In genomic region chr5:101473483-101473882, GRCh38 we compare ENCODE assay signal across 15 cellular contexts.
DNase-seq lines count a peak whose midpoint lies in the region; ATAC-seq, FAIRE-seq and TF ChIP-seq lines count a peak whose summit lies in the region.
"Had no signal": no experiment of that assay in that cellular context is flagged by ENCODE, and none has a peak within 500 bp of the region (broad histone marks: within the 10 kb centered on the region; RNA-seq: fewer than 3 reads in every experiment).

No MANE protein-coding gene starts in this region.

- H3K4me1 ChIP-seq in breast epithelium, result no peaks in the 10 kb centered on the region
- no peaks in the 10 kb centered on the region for H3K4me1 ChIP-seq in MM.1S (ENCODE audit: low read length)
- H3K4me1 ChIP-seq: gastroesophageal sphincter had no signal

- CTCF ChIA-PET in MCF 10A (lab: Yijun Ruan, JAX), result no interaction called here

- no peak overlapping the region for H3K4me3 Mint-ChIP-seq in MCF 10A (ENCODE audit: unreplicated experiment)
- H3K4me3 Mint-ChIP-seq: activated T-cell treated with anti-CD3 and anti-CD28 coated beads, Interleukin-2, amount 50 U/mL, for 72 hours had no signal

- DNase-seq in MCF 10A (ENCODE audit: unreplicated experiment), result peak; percentile 25
- DNase-seq in breast epithelium (ENCODE audit: low spot score in 2 of 2), result no peak
- peak; percentile 28 for DNase-seq in MM.1S
- peak; percentile 39 for DNase-seq in epithelial cell of esophagus (ENCODE audit: low read depth)
- DNase-seq in EL, result no peak
- no peak for DNase-seq in urothelium cell line (ENCODE audit: low spot score)
- no peak for DNase-seq in NOMO-1 treated with dmso at 0.1 percent for 144 hours (lab: John Stamatoyannopoulos, UW; ENCODE audit: unreplicated experiment)
- DNase-seq: activated T-cell treated with anti-CD3 and anti-CD28 coated beads, Interleukin-2, amount 50 U/mL, for 72 hours; NCI-H2081 treated with DMSO at 0.1 percent for 48 hours; NCI-H69; RPMI8226 had no signal

- H3K4me2 ChIP-seq in MM.1S (ENCODE audit: low read depth, low read length), result no peak overlapping the region
- H3K4me2 ChIP-seq: smooth muscle cell had no signal

- H3K4me1 Mint-ChIP-seq in MCF 10A (ENCODE audit: insufficient read depth, unreplicated experiment), result no peaks in the 10 kb centered on the region

- TF ChIP-seq POLR2A in breast epithelium (IDR thresholded peaks at IDR 0.05), result no peak

- BruUV-seq in MCF 10A (replicated peaks; lab: Mats Ljungman, UMichigan), result no TSS peak

- H3K27ac Mint-ChIP-seq in MCF 10A (ENCODE audit: low read depth, unreplicated experiment), result no peak overlapping the region
- H3K27ac Mint-ChIP-seq: activated T-cell treated with anti-CD3 and anti-CD28 coated beads, Interleukin-2, amount 50 U/mL, for 72 hours had no signal

- no peaks in the 10 kb centered on the region for H3K9me2 ChIP-seq in MM.1S (replicated peaks; ENCODE audit: insufficient read depth, low read length)

- H3K27me3 Mint-ChIP-seq in MCF 10A (ENCODE audit: insufficient read depth, unreplicated experiment), result no peaks in the 10 kb centered on the region

- H3K4me3 ChIP-seq in breast epithelium, result no peak overlapping the region
- H3K4me3 ChIP-seq in MM.1S (ENCODE audit: low read length), result no peak overlapping the region
- no peak overlapping the region for H3K4me3 ChIP-seq in epithelial cell of esophagus (ENCODE audit: low read length)
- H3K4me3 ChIP-seq: gastroesophageal sphincter, smooth muscle cell had no signal

- H3K27ac ChIP-seq in breast epithelium, result no peak overlapping the region
- H3K27ac ChIP-seq in MM.1S (ENCODE audit: low read length), result no peak overlapping the region
- H3K27ac ChIP-seq: gastroesophageal sphincter had no signal

- H3K79me2 ChIP-seq in MM.1S (ENCODE audit: low read length), result no peaks in the 10 kb centered on the region

- H4K20me1 ChIP-seq in MM.1S (ENCODE audit: insufficient read depth, low read length), result no peaks in the 10 kb centered on the region

- H3K9me3 Mint-ChIP-seq in MCF 10A (ENCODE audit: unreplicated experiment), result no peaks in the 10 kb centered on the region

- intact Hi-C loops in MCF 10A (cut with micrococcal nuclease), result no loop called here
- intact Hi-C loops in breast epithelium (cut with DNase I; ENCODE audit: low total_unique reads), result no loop called here

- H2AFZ ChIP-seq in MM.1S (ENCODE audit: low read length), result no peak overlapping the region

- POLR2A ChIA-PET in MCF 10A (lab: Yijun Ruan, JAX), result no interaction called here

- ATAC-seq in GM18909 (IDR thresholded peaks at IDR 0.05; ENCODE audit: poor library complexity, unreplicated experiment), result no peak
- ATAC-seq: activated T-cell treated with anti-CD3 and anti-CD28 coated beads, Interleukin-2, amount 50 U/mL, for 72 hours; gastroesophageal sphincter had no signal

- no peak for TF ChIP-seq CTCF in MCF 10A (IDR thresholded peaks at IDR 0.05; ENCODE audit: unreplicated experiment)
- TF ChIP-seq CTCF in breast epithelium (IDR thresholded peaks at IDR 0.05), result no peak
- TF ChIP-seq CTCF in MM.1S (IDR thresholded peaks at IDR 0.05; ENCODE audit: low read length), result no peak
- TF ChIP-seq CTCF in epithelial cell of esophagus (IDR thresholded peaks at IDR 0.05; ENCODE audit: insufficient read depth, low read depth, low read length, missing control alignments), result no peak

- H3F3A ChIP-seq in MM.1S (ENCODE audit: insufficient read depth, low read length), result no peaks in the 10 kb centered on the region

- FAIRE-seq in urothelium cell line (lab: Jason Lieb, UNC), result no peak
- FAIRE-seq: islet of Langerhans had no signal

- H3K36me3 Mint-ChIP-seq in MCF 10A (ENCODE audit: insufficient read depth, unreplicated experiment), result no peaks in the 10 kb centered on the region

- no peaks in the 10 kb centered on the region for H3K27me3 ChIP-seq in breast epithelium
- H3K27me3 ChIP-seq in MM.1S (replicated peaks; ENCODE audit: insufficient read depth, low read length), result no peaks in the 10 kb centered on the region
- H3K27me3 ChIP-seq: gastroesophageal sphincter had no signal

- no peaks in the 10 kb centered on the region for H3K9me3 ChIP-seq in breast epithelium
- H3K9me3 ChIP-seq in MM.1S (replicated peaks; ENCODE audit: insufficient read depth, low read length), result no peaks in the 10 kb centered on the region
- H3K9me3 ChIP-seq: gastroesophageal sphincter had no signal

- no peak overlapping the region for H3K9ac ChIP-seq in MM.1S (ENCODE audit: low read length)

- H3K36me3 ChIP-seq in breast epithelium (no peaks in the 10 kb centered on the region), MM.1S (replicated peaks; ENCODE audit: insufficient read depth, low read length) (no peaks in the 10 kb centered on the region)
- H3K36me3 ChIP-seq: gastroesophageal sphincter had no signal

Comparison
In these comparisons a context has a peak if more than half of its experiments do, and no peak if none do; other contexts are left out.
1. DNase-seq: peak in MCF 10A (single experiment), MM.1S (single experiment) and epithelial cell of esophagus (single experiment); none in breast epithelium (0 of 2), EL (single experiment), urothelium cell line (single experiment) and NOMO-1 treated with dmso at 0.1 percent for 144 hours (single experiment).